Comparison of ENCODE assay signal across 21 cellular contexts in the genomic region with DNA sequence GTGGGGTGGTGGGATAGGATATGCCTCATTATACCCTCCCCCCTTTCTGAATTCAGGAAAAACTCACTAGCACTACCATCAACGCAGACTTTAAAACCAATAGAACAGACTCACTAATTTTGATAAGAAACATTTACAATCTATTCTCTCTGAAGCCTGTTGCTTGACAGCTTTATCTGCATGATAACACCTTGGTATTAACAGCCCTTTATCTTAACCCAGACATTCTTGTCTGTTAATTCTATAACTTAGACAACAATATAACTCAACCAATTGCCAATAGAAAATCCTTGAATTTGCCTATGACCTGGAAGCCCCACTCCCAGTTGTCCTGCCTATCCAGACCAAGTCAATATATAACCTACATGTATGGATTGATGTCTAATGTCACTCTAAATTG. TPM values are rescaled to one million over a fixed set of nuclear protein-coding genes. Genes with fewer than 3 reads are reported as not detected.
"Had no signal": no experiment of that assay in that cellular context is flagged by ENCODE, and none has a peak within 500 bp of the region (broad histone marks: within the 10 kb centered on the region; RNA-seq: fewer than 3 reads in every experiment).

No MANE protein-coding gene starts in this region.

- H3K4me1 Mint-ChIP-seq: activated naive CD8-positive, alpha-beta T cell treated with anti-CD3 and anti-CD28 coated beads, Interleukin-2, amount 10 ng/mL, durations not matched to agents 7 days and 5 days; central memory CD8-positive, alpha-beta T cell had no signal

- ATAC-seq: activated CD4-positive, CD25-positive, alpha-beta regulatory T cell treated with anti-CD3 and anti-CD28 coated beads, Interleukin-2, amount 50 U/mL, for 24 hours; activated CD8-positive, alpha-beta T cell treated with anti-CD3 and anti-CD28 coated beads, Interleukin-2, amount 10 ng/mL, durations not matched to agents 7 days and 5 days had no signal

- H3K4me3 Mint-ChIP-seq: activated CD8-positive, alpha-beta T cell treated with anti-CD3 and anti-CD28 coated beads, Interleukin-2, amount 10 ng/mL, durations not matched to agents 7 days and 5 days; activated naive CD8-positive, alpha-beta T cell treated with anti-CD3 and anti-CD28 coated beads, Interleukin-2, amount 10 ng/mL, durations not matched to agents 7 days and 5 days; central memory CD8-positive, alpha-beta T cell; T-helper 1 cell treated with Interleukin-12 subunit alpha and Interleukin-12 subunit beta and Interleukin-4 antibody, amounts not matched to agents 30 μg/mL and 1 μg/mL, for 36 hours had no signal

- H3K27me3 Mint-ChIP-seq: activated naive CD8-positive, alpha-beta T cell treated with anti-CD3 and anti-CD28 coated beads, Interleukin-2, amount 10 ng/mL, durations not matched to agents 7 days and 5 days; central memory CD8-positive, alpha-beta T cell had no signal

- H3K36me3 Mint-ChIP-seq: activated naive CD8-positive, alpha-beta T cell treated with anti-CD3 and anti-CD28 coated beads, Interleukin-2, amount 10 ng/mL, durations not matched to agents 7 days and 5 days had no signal

- H3K27ac Mint-ChIP-seq: activated CD8-positive, alpha-beta T cell treated with anti-CD3 and anti-CD28 coated beads, Interleukin-2, amount 10 ng/mL, durations not matched to agents 7 days and 5 days; activated naive CD8-positive, alpha-beta T cell treated with anti-CD3 and anti-CD28 coated beads, Interleukin-2, amount 10 ng/mL, durations not matched to agents 7 days and 5 days; T-helper 1 cell treated with Interleukin-12 subunit alpha and Interleukin-12 subunit beta and Interleukin-4 antibody, amounts not matched to agents 30 μg/mL and 1 μg/mL, for 36 hours had no signal

- H3K9me3 Mint-ChIP-seq: activated naive CD8-positive, alpha-beta T cell treated with anti-CD3 and anti-CD28 coated beads, Interleukin-2, amount 10 ng/mL, durations not matched to agents 7 days and 5 days; T-helper 1 cell treated with Interleukin-12 subunit alpha and Interleukin-12 subunit beta and Interleukin-4 antibody, amounts not matched to agents 30 μg/mL and 1 μg/mL, for 36 hours had no signal

- DNase-seq: activated CD4-positive, alpha-beta T cell treated with anti-CD3 and anti-CD28 coated beads for 4 hours; activated CD8-positive, alpha-beta memory T cell treated with anti-CD3 and anti-CD28 coated beads, Interleukin-2, amount 50 U/mL, for 48 hours; activated CD8-positive, alpha-beta T cell treated with anti-CD3 and anti-CD28 coated beads, Interleukin-2, amount 10 ng/mL, durations not matched to agents 7 days and 5 days; activated naive CD4-positive, alpha-beta T cell treated with anti-CD3 and anti-CD28 coated beads, Interleukin-2, amount 50 U/mL, for 16 hours; activated naive CD8-positive, alpha-beta T cell treated with anti-CD3 and anti-CD28 coated beads, Interleukin-2, amount 10 ng/mL, durations not matched to agents 7 days and 5 days; activated T-cell treated with anti-CD3 and anti-CD28 coated beads, Interleukin-2, amount 50 U/mL, for 1 hour; aorta; Karpas-422; MM.1S; NCI-H1105 treated with DMSO at 0.1 percent for 48 hours; NCI-H1436 treated with DMSO at 0.1 percent for 48 hours; NCI-H187; NCI-H2081; NCI-H510A treated with DMSO at 0.1 percent for 48 hours; NCI-H69; PC-3; SHP77 treated with DMSO at 0.1 percent for 48 hours had no signal

RNA-seq across cellular contexts. Expression of gene UGT2A3, which starts 1.5 kb away (rescaled TPM):
- total RNA-seq: activated CD8-positive, alpha-beta T cell treated with anti-CD3 and anti-CD28 coated beads, Interleukin-2, amount 10 ng/mL, durations not matched to agents 7 days and 5 days; activated naive CD8-positive, alpha-beta T cell treated with anti-CD3 and anti-CD28 coated beads, Interleukin-2, amount 10 ng/mL, durations not matched to agents 7 days and 5 days; aorta; PC-3; SK-MEL-5 had no signal
